In the genomic region with DNA sequence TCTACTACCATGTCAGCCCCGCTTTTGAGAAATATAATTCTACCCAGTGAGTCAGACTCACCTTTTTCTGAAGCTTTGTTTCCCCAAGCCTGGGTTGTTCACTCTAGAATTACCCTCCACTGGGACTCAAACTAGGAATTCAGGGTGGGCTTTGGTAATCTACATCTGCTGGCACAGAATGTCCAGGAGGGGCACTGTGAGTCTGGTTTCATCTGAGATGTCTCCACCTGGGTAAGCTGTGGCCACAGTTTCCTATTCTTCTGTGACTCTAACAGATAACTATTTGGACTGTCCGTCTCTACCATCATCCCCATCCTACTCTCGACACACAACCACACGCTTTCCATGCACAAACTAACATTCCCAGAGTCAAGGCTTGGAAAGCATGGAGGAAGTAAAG, we compare ENCODE assay signal across 35 cellular contexts.
"Had no signal": no experiment of that assay in that cellular context is flagged by ENCODE, and none has a peak within 500 bp of the region (broad histone marks: within the 10 kb centered on the region; RNA-seq: fewer than 3 reads in every experiment).

No MANE protein-coding gene starts in this region.

- H3K4me3 ChIP-seq: adrenal gland, body of pancreas, breast epithelium, MG63, Peyer's patch, SJSA1 had no signal

- H3K9me3 ChIP-seq: adrenal gland, body of pancreas, breast epithelium, MG63, Peyer's patch, SJSA1, SK-N-SH had no signal

- H3K4me2 ChIP-seq: SK-N-SH had no signal

- H3K9me2 ChIP-seq: SK-N-SH had no signal

- H3K4me3 Mint-ChIP-seq: activated CD4-positive, alpha-beta memory T cell treated with anti-CD3 and anti-CD28 coated beads for 36 hours; activated CD4-positive, alpha-beta T cell treated with anti-CD3 and anti-CD28 coated beads for 36 hours; activated naive CD4-positive, alpha-beta T cell treated with anti-CD3 and anti-CD28 coated beads for 36 hours; activated T-cell treated with anti-CD3 and anti-CD28 coated beads, Interleukin-2, amount 50 U/mL, for 4 hours; activated T-helper 1 cell treated with anti-CD3 and anti-CD28 coated beads, Interleukin-12 subunit alpha, Interleukin-12 subunit beta, Interleukin-2, Interleukin-4 antibody, amounts not matched to agents 30 ng/mL and 10 ng/mL and 1 ng/mL, durations not matched to agents 14 hours and 24 hours and 36 hours; T-helper 1 cell treated with Interleukin-12 subunit alpha and Interleukin-12 subunit beta and Interleukin-4 antibody, amounts not matched to agents 30 μg/mL and 1 μg/mL, for 36 hours; T-helper 2 cell treated with Interferon-gamma antibody and Interleukin-4, amounts not matched to agents 5 μg/mL and 100 μg/mL, for 36 hours had no signal

- DNase-seq: activated CD4-positive, alpha-beta memory T cell treated with anti-CD3 and anti-CD28 coated beads for 36 hours; activated CD4-positive, alpha-beta T cell treated with anti-CD3 and anti-CD28 coated beads for 36 hours; activated CD4-positive, alpha-beta T cell treated with anti-CD3 and anti-CD28 coated beads, Interleukin-2, amount 50 U/mL, for 1 hour; activated CD8-positive, alpha-beta memory T cell treated with anti-CD3 and anti-CD28 coated beads, Interleukin-2, amount 50 U/mL, for 4 hours; activated gamma-delta T cell treated with Interleukin-2 at 50 U/mL for 16 hours; activated naive CD4-positive, alpha-beta T cell treated with anti-CD3 and anti-CD28 coated beads for 36 hours; activated T-cell treated with anti-CD3 and anti-CD28 coated beads for 4 hours; activated T-cell treated with anti-CD3 and anti-CD28 coated beads, Interleukin-2, amount 50 U/mL, for 4 hours; adrenal gland; body of pancreas; Karpas-422; MG63; NCI-H1048; NCI-H1105 treated with DMSO at 0.1 percent for 48 hours; NCI-H1436; NCI-H1694; NCI-H1930; NCI-H2081 treated with DMSO at 0.1 percent for 48 hours; NCI-H226; NCI-H446 treated with DMSO at 0.1 percent for 48 hours; NCI-H524; NCI-H69; NK-92 treated with Interleukin-12 subunit alpha and Interleukin-12 subunit beta, amount 100 ng/mL, for 24 hours; PC-3; Peyer's patch; RPMI8226; SHP77 treated with DMSO at 0.1 percent for 48 hours; SK-N-SH had no signal

- H3K4me1 Mint-ChIP-seq: activated CD4-positive, alpha-beta T cell treated with anti-CD3 and anti-CD28 coated beads for 36 hours had no signal

- H3K36me3 Mint-ChIP-seq: activated CD4-positive, alpha-beta memory T cell treated with anti-CD3 and anti-CD28 coated beads for 36 hours; activated naive CD4-positive, alpha-beta T cell treated with anti-CD3 and anti-CD28 coated beads, Interleukin-2, amount 50 U/mL, for 72 hours had no signal

- H3K9ac ChIP-seq: SK-N-SH had no signal

- H3K27ac Mint-ChIP-seq: activated CD4-positive, alpha-beta memory T cell treated with anti-CD3 and anti-CD28 coated beads for 36 hours; activated CD4-positive, alpha-beta T cell treated with anti-CD3 and anti-CD28 coated beads for 36 hours; activated naive CD4-positive, alpha-beta T cell treated with anti-CD3 and anti-CD28 coated beads for 36 hours; activated naive CD4-positive, alpha-beta T cell treated with anti-CD3 and anti-CD28 coated beads, Interleukin-2, amount 50 U/mL, for 72 hours; activated T-helper 1 cell treated with anti-CD3 and anti-CD28 coated beads, Interleukin-12 subunit alpha, Interleukin-12 subunit beta, Interleukin-2, Interleukin-4 antibody, amounts not matched to agents 30 ng/mL and 10 ng/mL and 1 ng/mL, durations not matched to agents 14 hours and 24 hours and 36 hours; T-helper 1 cell treated with Interleukin-12 subunit alpha and Interleukin-12 subunit beta and Interleukin-4 antibody, amounts not matched to agents 30 μg/mL and 1 μg/mL, for 36 hours; T-helper 2 cell treated with Interferon-gamma antibody and Interleukin-4, amounts not matched to agents 5 μg/mL and 100 μg/mL, for 36 hours had no signal

- H3K27me3 ChIP-seq: adrenal gland, body of pancreas, breast epithelium, MG63, Peyer's patch, SJSA1 had no signal

- H3K27ac ChIP-seq: adrenal gland, body of pancreas, breast epithelium, Peyer's patch, SJSA1 had no signal

- ATAC-seq: activated CD4-positive, alpha-beta T cell treated with anti-CD3 and anti-CD28 coated beads for 36 hours; activated CD4-positive, CD25-positive, alpha-beta regulatory T cell treated with anti-CD3 and anti-CD28 coated beads, Interleukin-2, amount 50 U/mL, for 24 hours; activated naive CD4-positive, alpha-beta T cell treated with anti-CD3 and anti-CD28 coated beads, Interleukin-2, amount 50 U/mL, for 72 hours; activated T-cell treated with anti-CD3 and anti-CD28 coated beads, Interleukin-2, amount 50 U/mL, for 4 hours; body of pancreas; PC-3 had no signal

- H3K9me3 Mint-ChIP-seq: activated CD4-positive, alpha-beta memory T cell treated with anti-CD3 and anti-CD28 coated beads for 36 hours; activated naive CD4-positive, alpha-beta T cell treated with anti-CD3 and anti-CD28 coated beads for 36 hours; activated T-cell treated with anti-CD3 and anti-CD28 coated beads, Interleukin-2, amount 50 U/mL, for 4 hours; activated T-helper 1 cell treated with anti-CD3 and anti-CD28 coated beads, Interleukin-12 subunit alpha, Interleukin-12 subunit beta, Interleukin-2, Interleukin-4 antibody, amounts not matched to agents 30 ng/mL and 10 ng/mL and 1 ng/mL, durations not matched to agents 14 hours and 24 hours and 36 hours; T-helper 1 cell treated with Interleukin-12 subunit alpha and Interleukin-12 subunit beta and Interleukin-4 antibody, amounts not matched to agents 30 μg/mL and 1 μg/mL, for 36 hours; T-helper 2 cell treated with Interferon-gamma antibody and Interleukin-4, amounts not matched to agents 5 μg/mL and 100 μg/mL, for 36 hours had no signal

- H3K36me3 ChIP-seq: adrenal gland, breast epithelium, MG63, Peyer's patch, SJSA1 had no signal

- H3K4me1 ChIP-seq: adrenal gland, breast epithelium, Peyer's patch, SJSA1 had no signal
